8 cellular contexts compared by ENCODE assay signal in genomic region chr6:166540631-166541331, GRCh38. TPM values are rescaled to one million over a fixed set of nuclear protein-coding genes. Genes with fewer than 3 reads are reported as not detected.
DNase-seq lines count a peak whose midpoint lies in the region; ATAC-seq and TF ChIP-seq lines count a peak whose summit lies in the region.

No MANE protein-coding gene starts in this region.

- no peak for TF ChIP-seq POLR2A in uterus (IDR thresholded peaks at IDR 0.05)

- H3K4me1 ChIP-seq in uterus (no peaks in the 10 kb centered on the region), BE2C (no peaks in the 10 kb centered on the region; the same call in 1 of the 2 replicates)

- CTCF ChIA-PET in T-cell (lab: Charles Lee) = interaction anchor here in 1 of 2 donors (0.9 to 1.4 kb wide), 4 partner anchors 9 to 159 kb away, joined by 3 to 7 read pairs (median 4); partner anchors contain the start of gene RPS6KA2

- H3K4me3 Mint-ChIP-seq in T-cell (peak overlapping the region; percentile 64 to 80 (median 76)), brain (no peak overlapping the region)

- TF ChIP-seq CTCF in brain (conservative IDR thresholded peaks at IDR 0.05) (no peak), uterus (IDR thresholded peaks at IDR 0.05) (no peak), BE2C (IDR thresholded peaks at IDR 0.05; ENCODE audit: low read depth, low read length) (no peak)

- DNase-seq in T-cell (peak; percentile 21 to 68 (median 48)), sciatic nerve (ENCODE audit: low spot score) (no peak), uterus (no peak), BE2C (no peak), NCI-H2081 (lab: John Stamatoyannopoulos, UW) (no peak)

- H3K4me3 ChIP-seq in uterus (no peak overlapping the region), BE2C (ENCODE audit: low read depth, low read length) (no peak overlapping the region)

- H3K27me3 Mint-ChIP-seq in T-cell (no peaks in the 10 kb centered on the region), brain (peaks cover 2% of the 10 kb centered on the region)

- H3K36me3 Mint-ChIP-seq in T-cell (peaks cover 8% of the 10 kb centered on the region), brain (peaks cover 18% of the 10 kb centered on the region)

- H3K36me3 ChIP-seq in uterus = no peaks in the 10 kb centered on the region
- H3K36me3 ChIP-seq in BE2C = peaks cover 2% of the 10 kb centered on the region

- POLR2A ChIA-PET in T-cell (lab: Charles Lee) = interaction anchor here (0.7 to 1.8 kb wide), 2 partner anchors 52 kb away, joined by 4 read pairs; no protein-coding TSS in a partner anchor

- H3K27me3 ChIP-seq in uterus (no peaks in the 10 kb centered on the region), BE2C (no peaks in the 10 kb centered on the region)

- H3K4me1 Mint-ChIP-seq in T-cell (peaks cover 30 to 32% (median 31%) of the 10 kb centered on the region in 3 donors), brain (peaks cover 57% of the 10 kb centered on the region)

- ATAC-seq in GM18867 (IDR thresholded peaks at IDR 0.05; ENCODE audit: unreplicated experiment) = peak; percentile 98
- ATAC-seq in HG02884 (IDR thresholded peaks at IDR 0.05; ENCODE audit: unreplicated experiment) = peak; percentile 99
- peak; percentile 83 to 97 (median 89) for ATAC-seq in T-cell (replicated peaks in 1 of 4)
- peak; percentile 75 for ATAC-seq in sciatic nerve

- H3K27ac Mint-ChIP-seq in T-cell = peak overlapping the region; percentile 87 to 89
- peak overlapping the region in 3 of 5 experiments; percentile 6 to 77 (median 73) for H3K27ac Mint-ChIP-seq in brain

- H3K9me3 Mint-ChIP-seq in T-cell (no peaks in the 10 kb centered on the region), brain (no peaks in the 10 kb centered on the region)

- intact Hi-C loops in sciatic nerve (cut with DNase I) (no loop called here), uterus (cut with DNase I; ENCODE audit: low total_unique reads) (no loop called here)

- H3K27ac ChIP-seq in uterus = no peak overlapping the region

- H3K9me3 ChIP-seq in uterus = no peaks in the 10 kb centered on the region
- H3K9me3 ChIP-seq in BE2C = no peaks in the 10 kb centered on the region

RNA-seq across cellular contexts. Expression of gene RAMACL, which starts 45.7 kb away (rescaled TPM):
- total RNA-seq in T-cell = 1 to 10 TPM in 3 of 5 donors, under 1 TPM in 2; 0.47 to 2.8 (median 1.2) TPM
- not detected for polyA plus RNA-seq in brain (ENCODE audit: insufficient read depth, low read depth, low replicate concordance)
- 4.3 TPM for total RNA-seq in sciatic nerve
- total RNA-seq in uterus = 1 to 10 TPM in 3 of 4 donors, not detected in 1; 1.5 to 8.1 (median 1.8) TPM
- 2.1 TPM for polyA plus RNA-seq in BE2C (2012; ENCODE audit: insufficient read depth, insufficient read length, low read depth)

Comparison
In these comparisons a context has a peak if more than half of its experiments do, and no peak if none do; other contexts are left out.
1. DNase-seq: peak in T-cell (34 of 34); none in sciatic nerve (single experiment), uterus (0 of 2), BE2C (single experiment) and NCI-H2081 (0 of 2).
2. H3K4me3 Mint-ChIP-seq: peak in T-cell (3 of 3); none in brain (0 of 5).
3. Peak in every context shown above with its lines, with median percentiles within 50 percentile points of each other: ATAC-seq.